Comparison of ENCODE assay signal across 1 cellular context in the genomic region with DNA sequence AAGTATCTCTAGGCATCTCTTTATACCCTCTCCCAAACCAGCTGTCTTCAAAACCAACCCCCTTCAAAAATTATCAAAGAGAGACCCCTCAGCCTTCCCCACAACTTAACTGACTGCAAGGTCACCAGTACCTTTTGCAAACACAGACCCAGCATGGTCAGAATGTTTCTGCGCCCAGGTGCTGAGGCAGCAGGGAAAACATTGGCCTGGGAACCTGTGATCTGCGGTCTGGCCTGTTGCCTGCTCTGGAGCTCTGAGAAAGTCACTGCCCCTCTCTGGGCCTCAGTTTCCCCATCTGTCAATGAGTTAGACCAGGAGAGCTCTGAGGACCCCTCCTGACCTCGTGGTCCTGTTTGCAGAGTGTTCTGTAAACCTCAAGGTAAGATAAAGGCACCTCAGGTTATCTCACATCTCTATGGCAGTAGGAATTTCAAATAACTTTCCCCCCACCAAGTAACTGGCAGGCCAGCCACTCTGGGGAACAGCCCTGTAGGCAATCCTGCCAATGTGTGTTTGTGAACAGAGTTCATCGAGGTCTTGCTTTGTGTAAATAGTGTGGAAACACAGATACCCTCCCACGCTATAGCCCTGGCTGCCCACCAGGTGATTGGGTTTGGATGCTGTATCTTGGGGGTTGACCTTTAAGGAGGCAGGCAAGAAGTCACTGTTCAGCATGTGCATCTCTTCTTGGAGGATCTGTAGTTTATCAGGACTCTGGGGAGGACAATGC.
TF ChIP-seq lines count a peak whose summit lies in the region.

No MANE protein-coding gene starts in this region.

TF ChIP-seq in GM23338, 12 proteins besides CTCF, POLR2A, EP300 and RAD21 (continued from another document):
- TF ChIP-seq, protein P1, sequence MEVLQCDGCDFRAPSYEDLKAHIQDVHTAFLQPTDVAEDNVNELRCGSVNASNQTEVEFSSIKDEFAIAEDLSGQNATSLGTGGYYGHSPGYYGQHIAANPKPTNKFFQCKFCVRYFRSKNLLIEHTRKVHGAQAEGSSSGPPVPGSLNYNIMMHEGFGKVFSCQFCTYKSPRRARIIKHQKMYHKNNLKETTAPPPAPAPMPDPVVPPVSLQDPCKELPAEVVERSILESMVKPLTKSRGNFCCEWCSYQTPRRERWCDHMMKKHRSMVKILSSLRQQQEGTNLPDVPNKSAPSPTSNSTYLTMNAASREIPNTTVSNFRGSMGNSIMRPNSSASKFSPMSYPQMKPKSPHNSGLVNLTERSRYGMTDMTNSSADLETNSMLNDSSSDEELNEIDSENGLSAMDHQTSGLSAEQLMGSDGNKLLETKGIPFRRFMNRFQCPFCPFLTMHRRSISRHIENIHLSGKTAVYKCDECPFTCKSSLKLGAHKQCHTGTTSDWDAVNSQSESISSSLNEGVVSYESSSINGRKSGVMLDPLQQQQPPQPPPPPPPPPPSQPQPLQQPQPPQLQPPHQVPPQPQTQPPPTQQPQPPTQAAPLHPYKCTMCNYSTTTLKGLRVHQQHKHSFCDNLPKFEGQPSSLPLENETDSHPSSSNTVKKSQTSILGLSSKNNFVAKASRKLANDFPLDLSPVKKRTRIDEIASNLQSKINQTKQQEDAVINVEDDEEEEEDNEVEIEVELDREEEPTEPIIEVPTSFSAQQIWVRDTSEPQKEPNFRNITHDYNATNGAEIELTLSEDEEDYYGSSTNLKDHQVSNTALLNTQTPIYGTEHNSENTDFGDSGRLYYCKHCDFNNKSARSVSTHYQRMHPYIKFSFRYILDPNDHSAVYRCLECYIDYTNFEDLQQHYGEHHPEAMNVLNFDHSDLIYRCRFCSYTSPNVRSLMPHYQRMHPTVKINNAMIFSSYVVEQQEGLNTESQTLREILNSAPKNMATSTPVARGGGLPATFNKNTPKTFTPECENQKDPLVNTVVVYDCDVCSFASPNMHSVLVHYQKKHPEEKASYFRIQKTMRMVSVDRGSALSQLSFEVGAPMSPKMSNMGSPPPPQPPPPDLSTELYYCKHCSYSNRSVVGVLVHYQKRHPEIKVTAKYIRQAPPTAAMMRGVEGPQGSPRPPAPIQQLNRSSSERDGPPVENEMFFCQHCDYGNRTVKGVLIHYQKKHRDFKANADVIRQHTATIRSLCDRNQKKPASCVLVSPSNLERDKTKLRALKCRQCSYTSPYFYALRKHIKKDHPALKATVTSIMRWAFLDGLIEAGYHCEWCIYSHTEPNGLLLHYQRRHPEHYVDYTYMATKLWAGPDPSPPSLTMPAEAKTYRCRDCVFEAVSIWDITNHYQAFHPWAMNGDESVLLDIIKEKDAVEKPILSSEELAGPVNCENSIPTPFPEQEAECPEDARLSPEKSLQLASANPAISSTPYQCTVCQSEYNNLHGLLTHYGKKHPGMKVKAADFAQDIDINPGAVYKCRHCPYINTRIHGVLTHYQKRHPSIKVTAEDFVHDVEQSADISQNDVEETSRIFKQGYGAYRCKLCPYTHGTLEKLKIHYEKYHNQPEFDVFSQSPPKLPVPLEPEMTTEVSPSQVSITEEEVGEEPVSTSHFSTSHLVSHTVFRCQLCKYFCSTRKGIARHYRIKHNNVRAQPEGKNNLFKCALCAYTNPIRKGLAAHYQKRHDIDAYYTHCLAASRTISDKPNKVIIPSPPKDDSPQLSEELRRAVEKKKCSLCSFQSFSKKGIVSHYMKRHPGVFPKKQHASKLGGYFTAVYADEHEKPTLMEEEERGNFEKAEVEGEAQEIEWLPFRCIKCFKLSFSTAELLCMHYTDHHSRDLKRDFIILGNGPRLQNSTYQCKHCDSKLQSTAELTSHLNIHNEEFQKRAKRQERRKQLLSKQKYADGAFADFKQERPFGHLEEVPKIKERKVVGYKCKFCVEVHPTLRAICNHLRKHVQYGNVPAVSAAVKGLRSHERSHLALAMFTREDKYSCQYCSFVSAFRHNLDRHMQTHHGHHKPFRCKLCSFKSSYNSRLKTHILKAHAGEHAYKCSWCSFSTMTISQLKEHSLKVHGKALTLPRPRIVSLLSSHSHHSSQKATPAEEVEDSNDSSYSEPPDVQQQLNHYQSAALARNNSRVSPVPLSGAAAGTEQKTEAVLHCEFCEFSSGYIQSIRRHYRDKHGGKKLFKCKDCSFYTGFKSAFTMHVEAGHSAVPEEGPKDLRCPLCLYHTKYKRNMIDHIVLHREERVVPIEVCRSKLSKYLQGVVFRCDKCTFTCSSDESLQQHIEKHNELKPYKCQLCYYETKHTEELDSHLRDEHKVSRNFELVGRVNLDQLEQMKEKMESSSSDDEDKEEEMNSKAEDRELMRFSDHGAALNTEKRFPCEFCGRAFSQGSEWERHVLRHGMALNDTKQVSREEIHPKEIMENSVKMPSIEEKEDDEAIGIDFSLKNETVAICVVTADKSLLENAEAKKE (CRISPR knock-in tag; IDR thresholded peaks at IDR 0.05) = no peak
- TF ChIP-seq POLR2AphosphoS5 (IDR thresholded peaks at IDR 0.05; ENCODE audit: low read depth) (no peak), CREB1 (CRISPR knock-in tag; IDR thresholded peaks at IDR 0.05; ENCODE audit: low read depth) (no peak), JUNB (IDR thresholded peaks at IDR 0.05; ENCODE audit: unreplicated experiment) (no peak)
- TF ChIP-seq, protein P2, sequence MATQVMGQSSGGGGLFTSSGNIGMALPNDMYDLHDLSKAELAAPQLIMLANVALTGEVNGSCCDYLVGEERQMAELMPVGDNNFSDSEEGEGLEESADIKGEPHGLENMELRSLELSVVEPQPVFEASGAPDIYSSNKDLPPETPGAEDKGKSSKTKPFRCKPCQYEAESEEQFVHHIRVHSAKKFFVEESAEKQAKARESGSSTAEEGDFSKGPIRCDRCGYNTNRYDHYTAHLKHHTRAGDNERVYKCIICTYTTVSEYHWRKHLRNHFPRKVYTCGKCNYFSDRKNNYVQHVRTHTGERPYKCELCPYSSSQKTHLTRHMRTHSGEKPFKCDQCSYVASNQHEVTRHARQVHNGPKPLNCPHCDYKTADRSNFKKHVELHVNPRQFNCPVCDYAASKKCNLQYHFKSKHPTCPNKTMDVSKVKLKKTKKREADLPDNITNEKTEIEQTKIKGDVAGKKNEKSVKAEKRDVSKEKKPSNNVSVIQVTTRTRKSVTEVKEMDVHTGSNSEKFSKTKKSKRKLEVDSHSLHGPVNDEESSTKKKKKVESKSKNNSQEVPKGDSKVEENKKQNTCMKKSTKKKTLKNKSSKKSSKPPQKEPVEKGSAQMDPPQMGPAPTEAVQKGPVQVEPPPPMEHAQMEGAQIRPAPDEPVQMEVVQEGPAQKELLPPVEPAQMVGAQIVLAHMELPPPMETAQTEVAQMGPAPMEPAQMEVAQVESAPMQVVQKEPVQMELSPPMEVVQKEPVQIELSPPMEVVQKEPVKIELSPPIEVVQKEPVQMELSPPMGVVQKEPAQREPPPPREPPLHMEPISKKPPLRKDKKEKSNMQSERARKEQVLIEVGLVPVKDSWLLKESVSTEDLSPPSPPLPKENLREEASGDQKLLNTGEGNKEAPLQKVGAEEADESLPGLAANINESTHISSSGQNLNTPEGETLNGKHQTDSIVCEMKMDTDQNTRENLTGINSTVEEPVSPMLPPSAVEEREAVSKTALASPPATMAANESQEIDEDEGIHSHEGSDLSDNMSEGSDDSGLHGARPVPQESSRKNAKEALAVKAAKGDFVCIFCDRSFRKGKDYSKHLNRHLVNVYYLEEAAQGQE (IDR thresholded peaks at IDR 0.05; ENCODE audit: unreplicated experiment) = no peak
